8 cellular contexts compared by ENCODE assay signal in genomic region chr2:227766361-227766883, GRCh38. TPM values are rescaled to one million over a fixed set of nuclear protein-coding genes. Genes with fewer than 3 reads are reported as not detected.
DNase-seq lines count a peak whose midpoint lies in the region; ATAC-seq and FAIRE-seq lines count a peak whose summit lies in the region.

No MANE protein-coding gene starts in this region.

- intact Hi-C loops in posterior vena cava (cut with DNase I), result loop anchor here (10.0 kb wide), 2 partner anchors 102 to 362 kb away; partner anchors contain the start of gene SCYGR5 (in 1 of the 2)

- FAIRE-seq in urothelium cell line (lab: Jason Lieb, UNC), result no peak

- DNase-seq in ELF-1 (ENCODE audit: low read depth, low spot score), result peak; percentile 91
- peak; percentile 85 for DNase-seq in HuH-7 (ENCODE audit: low spot score)
- peak; percentile 35 for DNase-seq in SHP77 treated with DMSO at 0.1 percent for 48 hours (lab: John Stamatoyannopoulos, UW)
- DNase-seq in activated naive CD4-positive, alpha-beta T cell (lab: John Stamatoyannopoulos, UW), result peak; percentile 14 to 37 (median 18)
- peak; percentile 87 for DNase-seq in glomerular visceral epithelial cell (ENCODE audit: extremely low spot score)
- peak; percentile 92 for DNase-seq in posterior vena cava (ENCODE audit: low spot score)
- DNase-seq in urothelium cell line (ENCODE audit: low spot score), result peak; percentile 84

- ATAC-seq in GM21576 (IDR thresholded peaks at IDR 0.05; ENCODE audit: unreplicated experiment), result peak; percentile 99

RNA-seq across cellular contexts. Expression of gene SCYGR8, which starts 20.7 kb away (rescaled TPM):
- total RNA-seq in posterior vena cava, result not detected

RNA-seq across cellular contexts. Expression of gene SCYGR7, which starts 38.3 kb away (rescaled TPM):
- total RNA-seq in posterior vena cava, result not detected

RNA-seq across cellular contexts. Expression of gene SCYGR6, which starts 41.9 kb away (rescaled TPM):
- not detected for total RNA-seq in posterior vena cava

RNA-seq across cellular contexts. Expression of gene CCL20, which starts 47.2 kb away (rescaled TPM):
- total RNA-seq in posterior vena cava, result not detected

RNA-seq across cellular contexts. Expression of gene SLC19A3, which starts 48.6 kb away (rescaled TPM):
- total RNA-seq in posterior vena cava, result 1 to 10 TPM; 2.3 to 2.4 TPM

Comparison
In these comparisons a context has a peak if more than half of its experiments do, and no peak if none do; other contexts are left out.
1. Peak in every context shown above with its lines: DNase-seq and ATAC-seq.
2. DNase-seq: peak in every context shown above with its lines; median percentile 92 in posterior vena cava; 91 in ELF-1; 87 in glomerular visceral epithelial cell; 85 in HuH-7; 84 in urothelium cell line; 35 in SHP77 treated with DMSO at 0.1 percent for 48 hours; 18 in activated naive CD4-positive, alpha-beta T cell.